29 cellular contexts compared by ENCODE assay signal in the genomic region with DNA sequence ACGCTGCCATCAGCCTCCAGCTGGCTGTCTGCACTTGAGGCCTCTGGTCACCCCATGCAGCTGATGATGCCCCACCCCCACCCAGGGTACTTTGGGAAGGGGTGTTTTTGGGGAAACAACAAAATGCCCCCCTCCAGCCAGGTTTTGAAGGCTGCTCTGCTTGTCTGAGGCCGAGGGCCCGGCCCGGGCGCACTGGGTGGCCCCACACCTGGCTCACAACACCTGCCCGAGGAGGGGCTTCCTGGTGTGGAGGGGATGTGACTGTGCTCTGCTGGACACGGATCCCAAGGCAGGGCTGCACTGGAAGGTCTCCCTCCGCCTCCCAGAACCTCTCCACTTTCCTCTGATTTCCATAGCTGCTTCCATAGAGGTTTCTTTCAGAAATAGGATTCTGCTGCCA.
"Had no signal": no experiment of that assay in that cellular context is flagged by ENCODE, and none has a peak within 500 bp of the region (broad histone marks: within the 10 kb centered on the region; RNA-seq: fewer than 3 reads in every experiment).

No MANE protein-coding gene starts in this region.

- DNase-seq: effector CD8-positive, alpha-beta T cell; endodermal cell; foreskin fibroblast; gastrocnemius medialis; head of caudate nucleus; mesenchymal stem cell; naive B cell; small intestine; stimulated activated CD4-positive, alpha-beta T cell treated with anti-CD3 and anti-CD28 coated beads, Interleukin-15, amount 100 ng/mL, for 24 hours; stimulated activated CD4-positive, alpha-beta T cell treated with anti-CD3 and anti-CD28 coated beads, Interleukin-2, amount 100 ng/mL, for 48 hours; stimulated activated naive B cell treated with anti-CD40 and anti-IgM and Interleukin-4, amounts not matched to agents 10 μg/mL and 1 μg/mL and 100 μg/mL, for 72 hours; upper lobe of left lung had no signal

- H3K27ac Mint-ChIP-seq: dendritic cell treated with granulocyte-macrophage colony-stimulating factor and Interleukin-4, amounts not matched to agents 40 ng/mL and 50 ng/mL, for 4 days; endodermal cell; mesothelial cell of epicardium; natural killer cell treated with Interleukin-12 subunit alpha and Interleukin-12 subunit beta and Interleukin-15 and Interleukin-18, amount 100 ng/mL, for 72 hours; progenitor cell of endocrine pancreas; stimulated activated naive B cell treated with anti-CD40 and anti-IgM and Interleukin-4, amounts not matched to agents 10 μg/mL and 1 μg/mL and 100 μg/mL, for 72 hours; stimulated activated naive CD8-positive, alpha-beta T cell treated with anti-CD3 and anti-CD28 coated beads, Interleukin-15, Interleukin-2, amounts not matched to agents 100 ng/mL and 50 ng/mL, for 24 hours had no signal

- ATAC-seq: esophagus mucosa; gastrocnemius medialis; left lung; mucosa of descending colon; natural killer cell treated with Interleukin-12 subunit alpha and Interleukin-12 subunit beta and Interleukin-15 and Interleukin-18, amount 100 ng/mL, for 72 hours; right lobe of liver; stimulated activated naive B cell treated with anti-CD40 and anti-IgM and Interleukin-4, amounts not matched to agents 10 μg/mL and 1 μg/mL and 100 μg/mL, for 72 hours had no signal

- H3K27me3 Mint-ChIP-seq: stimulated activated naive CD8-positive, alpha-beta T cell treated with anti-CD3 and anti-CD28 coated beads, Interleukin-15, Interleukin-2, amounts not matched to agents 100 ng/mL and 50 ng/mL, for 24 hours had no signal

- H3K79me2 ChIP-seq: parathyroid adenoma had no signal

- H3K4me3 ChIP-seq: gastrocnemius medialis, left lung, mucosa of descending colon, right lobe of liver, thoracic aorta, tibial nerve, upper lobe of left lung had no signal

- FAIRE-seq: keratinocyte, small intestine, urothelium cell line had no signal

- H3K27ac ChIP-seq: epithelial cell of prostate, gastrocnemius medialis, left lung, neutrophil, parathyroid adenoma, right lobe of liver, thoracic aorta, tibial nerve, upper lobe of left lung had no signal

- H3K9ac ChIP-seq: parathyroid adenoma had no signal

- H3K9me3 ChIP-seq: gastrocnemius medialis, left lung, mucosa of descending colon, neutrophil, right lobe of liver, thoracic aorta, tibial nerve, upper lobe of left lung had no signal

- H3K36me3 Mint-ChIP-seq: mesothelial cell of epicardium; naive B cell; natural killer cell treated with Interleukin-12 subunit alpha and Interleukin-12 subunit beta and Interleukin-15 and Interleukin-18, amount 100 ng/mL, for 72 hours; stimulated activated naive B cell treated with anti-CD40 and anti-IgM and Interleukin-4, amounts not matched to agents 10 μg/mL and 1 μg/mL and 100 μg/mL, for 72 hours had no signal

- H3K27me3 ChIP-seq: gastrocnemius medialis, right lobe of liver, upper lobe of left lung had no signal

- H2AFZ ChIP-seq: parathyroid adenoma had no signal

- H3K9me3 Mint-ChIP-seq: dendritic cell treated with granulocyte-macrophage colony-stimulating factor and Interleukin-4, amounts not matched to agents 40 ng/mL and 50 ng/mL, for 4 days; endodermal cell; mesothelial cell of epicardium; naive B cell; natural killer cell treated with Interleukin-12 subunit alpha and Interleukin-12 subunit beta and Interleukin-15 and Interleukin-18, amount 100 ng/mL, for 72 hours; neural crest cell; stimulated activated naive B cell treated with anti-CD40 and anti-IgM and Interleukin-4, amounts not matched to agents 10 μg/mL and 1 μg/mL and 100 μg/mL, for 72 hours; stimulated activated naive CD8-positive, alpha-beta T cell treated with anti-CD3 and anti-CD28 coated beads, Interleukin-15, Interleukin-2, amounts not matched to agents 100 ng/mL and 50 ng/mL, for 24 hours had no signal

- H3K4me1 ChIP-seq: gastrocnemius medialis, left lung, parathyroid adenoma, right lobe of liver had no signal

- H3K4me3 Mint-ChIP-seq: dendritic cell treated with granulocyte-macrophage colony-stimulating factor and Interleukin-4, amounts not matched to agents 40 ng/mL and 50 ng/mL, for 4 days; endodermal cell; mesothelial cell of epicardium; natural killer cell treated with Interleukin-12 subunit alpha and Interleukin-12 subunit beta and Interleukin-15 and Interleukin-18, amount 100 ng/mL, for 72 hours; neural crest cell; stimulated activated naive B cell treated with anti-CD40 and anti-IgM and Interleukin-4, amounts not matched to agents 10 μg/mL and 1 μg/mL and 100 μg/mL, for 72 hours; stimulated activated naive CD8-positive, alpha-beta T cell treated with anti-CD3 and anti-CD28 coated beads, Interleukin-15, Interleukin-2, amounts not matched to agents 100 ng/mL and 50 ng/mL, for 24 hours had no signal

- H3K36me3 ChIP-seq: gastrocnemius medialis, left lung, neutrophil, right lobe of liver, thoracic aorta, tibial nerve, upper lobe of left lung had no signal
